Comparison of ENCODE assay signal across 2 cellular contexts in genomic region chr6:93419304-93420162, GRCh38.
TF ChIP-seq lines count a peak whose summit lies in the region.

TSS of gene EPHA7 (minus strand) at chr6:93419559. CDS start at chr6:93419341, 218 bp downstream.

TF ChIP-seq in H1, 55 proteins besides CTCF, POLR2A, EP300 and RAD21 (continued from another document):
- TF ChIP-seq ASH2L (IDR thresholded peaks at IDR 0.05; ENCODE audit: low read length) (peak; percentile 77), E2F6 (IDR thresholded peaks at IDR 0.05) (peak; percentile 92), TEAD4 (IDR thresholded peaks at IDR 0.05; ENCODE audit: low read depth, low read length) (no peak), ZNF274 (IDR thresholded peaks at IDR 0.05; ENCODE audit: borderline replicate concordance, extremely low read depth, low read length) (no peak), TAF7 (optimal IDR thresholded peaks at IDR 0.05; ENCODE audit: borderline replicate concordance, low read depth, low read length) (peak; percentile 90), POLR2AphosphoS5 (IDR thresholded peaks at IDR 0.05; ENCODE audit: low read depth, low read length) (peak; percentile 99), TAF1 (IDR thresholded peaks at IDR 0.05; ENCODE audit: low read depth, low read length) (peak; percentile 99), HDAC6 (IDR thresholded peaks at IDR 0.05; ENCODE audit: low read depth, low read length) (no peak), JUND (IDR thresholded peaks at IDR 0.05; ENCODE audit: low read length) (no peak), JUN (IDR thresholded peaks at IDR 0.05; ENCODE audit: low read depth, low read length) (no peak), KDM4A (IDR thresholded peaks at IDR 0.05; ENCODE audit: low read depth, low read length, severe bottlenecking) (no peak), MAX (IDR thresholded peaks at IDR 0.05) (peak; percentile 87), SIN3A (conservative IDR thresholded peaks at IDR 0.05 in 1 of 2, IDR thresholded peaks at IDR 0.05 in 1 of 2; ENCODE audit: low read depth in 1 of 2, low read length in 2 of 2) (peak in 1 of 2 experiments; percentile 8; a peak in 1 of 4 replicates), SAP30 (IDR thresholded peaks at IDR 0.05; ENCODE audit: insufficient read depth, insufficient replicate concordance, low read length) (no peak), CHD2 (IDR thresholded peaks at IDR 0.05; ENCODE audit: low read length) (peak; percentile 74; the same call in 1 of the 2 replicates), CBX8 (IDR thresholded peaks at IDR 0.05; ENCODE audit: borderline replicate concordance, low read depth, low read length) (no peak), BACH1 (IDR thresholded peaks at IDR 0.05; ENCODE audit: low read length) (no peak), SP2 (IDR thresholded peaks at IDR 0.05; ENCODE audit: low read length) (peak; percentile 54), EZH2 (IDR thresholded peaks at IDR 0.05; ENCODE audit: low read depth, low read length, severe bottlenecking) (no peak), TBP (IDR thresholded peaks at IDR 0.05; ENCODE audit: low read depth, low read length) (peak; percentile 96), SP1 (IDR thresholded peaks at IDR 0.05; ENCODE audit: low read depth, low read length) (peak; percentile 93), GTF2F1 (IDR thresholded peaks at IDR 0.05; ENCODE audit: borderline replicate concordance, low read depth, low read length) (peak; percentile 69; the same call in 1 of the 2 replicates), YY1 (IDR thresholded peaks at IDR 0.05; ENCODE audit: low read depth, low read length) (peak; percentile 84), SIX5 (IDR thresholded peaks at IDR 0.05; ENCODE audit: low read depth, low read length) (no peak), ATF2 (IDR thresholded peaks at IDR 0.05; ENCODE audit: low read length) (no peak), POU5F1 (IDR thresholded peaks at IDR 0.05; ENCODE audit: low read depth, low read length) (no peak), RBBP5 (IDR thresholded peaks at IDR 0.05; ENCODE audit: borderline replicate concordance, low read depth, low read length) (no peak), SP4 (IDR thresholded peaks at IDR 0.05; ENCODE audit: low read length) (peak; percentile 97), NRF1 (IDR thresholded peaks at IDR 0.05; ENCODE audit: low read depth, low read length) (no peak), CEBPB (IDR thresholded peaks at IDR 0.05; ENCODE audit: low read depth, low read length) (no peak)
TF ChIP-seq in H1: peak in this region for 15.

TF ChIP-seq in liver, 16 proteins besides CTCF, POLR2A, EP300 and RAD21 (continued from another document):
- TF ChIP-seq ATF3 (IDR thresholded peaks at IDR 0.05) (no peak), SP1 (IDR thresholded peaks at IDR 0.05) (peak; percentile 49)
